13 cellular contexts compared by ENCODE assay signal in the genomic region with DNA sequence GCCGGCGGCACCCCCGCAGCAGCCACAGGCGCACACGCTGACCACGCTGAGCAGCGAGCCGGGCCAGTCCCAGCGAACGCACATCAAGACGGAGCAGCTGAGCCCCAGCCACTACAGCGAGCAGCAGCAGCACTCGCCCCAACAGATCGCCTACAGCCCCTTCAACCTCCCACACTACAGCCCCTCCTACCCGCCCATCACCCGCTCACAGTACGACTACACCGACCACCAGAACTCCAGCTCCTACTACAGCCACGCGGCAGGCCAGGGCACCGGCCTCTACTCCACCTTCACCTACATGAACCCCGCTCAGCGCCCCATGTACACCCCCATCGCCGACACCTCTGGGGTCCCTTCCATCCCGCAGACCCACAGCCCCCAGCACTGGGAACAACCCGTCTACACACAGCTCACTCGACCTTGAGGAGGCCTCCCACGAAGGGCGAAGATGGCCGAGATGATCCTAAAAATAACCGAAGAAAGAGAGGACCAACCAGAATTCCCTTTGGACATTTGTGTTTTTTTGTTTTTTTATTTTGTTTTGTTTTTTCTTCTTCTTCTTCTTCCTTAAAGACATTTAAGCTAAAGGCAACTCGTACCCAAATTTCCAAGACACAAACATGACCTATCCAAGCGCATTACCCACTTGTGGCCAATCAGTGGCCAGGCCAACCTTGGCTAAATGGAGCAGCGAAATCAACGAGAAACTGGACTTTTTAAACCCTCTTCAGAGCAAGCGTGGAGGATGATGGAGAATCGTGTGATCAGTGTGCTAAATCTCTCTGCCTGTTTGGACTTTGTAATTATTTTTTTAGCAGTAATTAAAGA. TPM values are rescaled to one million over a fixed set of nuclear protein-coding genes. Genes with fewer than 3 reads are reported as not detected.
DNase-seq lines count a peak whose midpoint lies in the region; ATAC-seq, FAIRE-seq and TF ChIP-seq lines count a peak whose summit lies in the region.
"Had no signal": no experiment of that assay in that cellular context is flagged by ENCODE, and none has a peak within 500 bp of the region (broad histone marks: within the 10 kb centered on the region; RNA-seq: fewer than 3 reads in every experiment).

No MANE protein-coding gene starts in this region.

- TF ChIP-seq CTCF in Peyer's patch (IDR thresholded peaks at IDR 0.05) (no peak), pancreas (IDR thresholded peaks at IDR 0.05) (no peak)

- H3K27ac ChIP-seq in Peyer's patch (peak overlapping the region in 1 of 4 donors; percentile 76), epithelial cell of prostate (peak overlapping the region; percentile 79), pancreas (peak overlapping the region in 2 of 4 donors; percentile 94 to 95)
- H3K27ac ChIP-seq: adrenal gland had no signal

- DNase-seq in Ammon's horn (ENCODE audit: low spot score) (peak; percentile 38), Peyer's patch (no peak), epithelial cell of prostate (ENCODE audit: low read depth, low spot score) (no peak), pancreas (peak in 3 of 6 donors; percentile 21 to 84 (median 43)), COLO829 (ENCODE audit: low spot score) (no peak), SIG-M5 (lab: John Stamatoyannopoulos, UW) (no peak)
- no peak for DNase-seq in activated T-cell treated with anti-CD3 and anti-CD28 coated beads, Interleukin-2, amount 50 U/mL, for 1 hour
- DNase-seq: activated CD4-positive, alpha-beta T cell treated with anti-CD3 and anti-CD28 coated beads for 4 hours; adrenal gland; CD8-positive, alpha-beta T cell; natural killer cell; NCI-H1092 had no signal

- ATAC-seq in pancreas = no peak
- no peak for ATAC-seq in GM19023 (IDR thresholded peaks at IDR 0.05; ENCODE audit: unreplicated experiment)
- ATAC-seq: CD8-positive, alpha-beta T cell had no signal

- H3K4me3 ChIP-seq in Peyer's patch = peak overlapping the region in 3 of 4 donors; percentile 40 to 79 (median 70)
- H3K4me3 ChIP-seq in pancreas = peak overlapping the region in 3 of 4 donors; percentile 40 to 92 (median 60)
- H3K4me3 ChIP-seq: adrenal gland had no signal

- WGBS in pancreas, 2 donors = 57 to 69% methylated on average over 33 to 38 of the region's 38 CpGs

- peaks cover 0 to 7% of the 10 kb centered on the region in 2 donors for H3K27me3 ChIP-seq in Peyer's patch
- H3K27me3 ChIP-seq in pancreas = no peaks in the 10 kb centered on the region

- H3K4me1 ChIP-seq in Peyer's patch (peaks cover 0 to 40% (median 0%) of the 10 kb centered on the region in 4 donors), pancreas (peaks cover 0 to 28% (median 25%) of the 10 kb centered on the region in 3 donors)

- no peak for FAIRE-seq in pancreas (lab: Jason Lieb, UNC)

- intact Hi-C loops in pancreas (cut with DNase I) = loop anchor here in 2 of 3 donors (10.0 kb wide), 2 partner anchors 301 to 411 kb away; no protein-coding TSS in a partner anchor

- H3K36me3 ChIP-seq in Peyer's patch (no peaks in the 10 kb centered on the region), pancreas (peaks cover 0 to 19% (median 6%) of the 10 kb centered on the region in 3 donors)
- H3K36me3 ChIP-seq: adrenal gland had no signal

- no peaks in the 10 kb centered on the region for H3K9me3 ChIP-seq in Peyer's patch
- H3K9me3 ChIP-seq in pancreas = no peaks in the 10 kb centered on the region
- H3K9me3 ChIP-seq: adrenal gland had no signal

- no peak for TF ChIP-seq POLR2A in Peyer's patch (IDR thresholded peaks at IDR 0.05)

RNA-seq across cellular contexts. Expression of a gene that starts 3.4 kb away (rescaled TPM):
- 10 to 100 TPM; 16.1 to 40.0 (median 33.1) TPM for total RNA-seq in Peyer's patch
- 10 to 100 TPM; 22.7 to 76.1 (median 34.2) TPM for total RNA-seq in pancreas
- polyA plus RNA-seq in pancreas = 10 to 100 TPM; 26.0 to 31.9 TPM
- total RNA-seq: CD8-positive, alpha-beta T cell; natural killer cell had no signal
